ENCODE assay signal across 32 cellular contexts in genomic region chr10:125423569-125423968, GRCh38.
"Had no signal": no experiment of that assay in that cellular context is flagged by ENCODE, and none has a peak within 500 bp of the region (broad histone marks: within the 10 kb centered on the region; RNA-seq: fewer than 3 reads in every experiment).

No MANE protein-coding gene starts in this region.

- H3K9me3 ChIP-seq: adrenal gland, ascending aorta, body of pancreas, breast epithelium had no signal

- H3K4me1 ChIP-seq: adrenal gland, ascending aorta, body of pancreas, breast epithelium had no signal

- H3K27me3 ChIP-seq: adrenal gland, ascending aorta, body of pancreas, brain microvascular endothelial cell, breast epithelium, cardiac muscle cell had no signal

- H3K36me3 ChIP-seq: adrenal gland, ascending aorta, brain microvascular endothelial cell, breast epithelium, cardiac muscle cell had no signal

- DNase-seq: activated effector memory CD4-positive, alpha-beta T cell treated with anti-CD3 and anti-CD28 coated beads, Interleukin-2, amount 50 U/mL, for 16 hours; activated effector memory CD4-positive, alpha-beta T cell treated with Interleukin-2 at 50 U/mL for 16 hours; activated gamma-delta T cell; activated gamma-delta T cell treated with Interleukin-2 at 50 U/mL for 16 hours; activated naive CD4-positive, alpha-beta T cell; activated naive CD4-positive, alpha-beta T cell treated with anti-CD3 and anti-CD28 coated beads for 36 hours; activated naive CD4-positive, alpha-beta T cell treated with anti-CD3 and anti-CD28 coated beads, Interleukin-2, amount 10 ng/mL, durations not matched to agents 7 days and 5 days; activated naive CD4-positive, alpha-beta T cell treated with anti-CD3 and anti-CD28 coated beads, Interleukin-2, amount 50 U/mL, for 16 hours; activated naive CD4-positive, alpha-beta T cell treated with Interleukin-2 at 50 U/mL for 16 hours; activated naive CD8-positive, alpha-beta T cell treated with anti-CD3 and anti-CD28 coated beads for 36 hours; activated naive CD8-positive, alpha-beta T cell treated with anti-CD3 and anti-CD28 coated beads, Interleukin-2, amount 10 ng/mL, durations not matched to agents 7 days and 5 days; activated naive CD8-positive, alpha-beta T cell treated with anti-CD3 and anti-CD28 coated beads, Interleukin-2, amount 50 U/mL, for 24 hours; activated T-cell treated with anti-CD3 and anti-CD28 coated beads, Interleukin-2, amount 50 U/mL, for 1 hour; activated T-cell treated with anti-CD3 and anti-CD28 coated beads, Interleukin-2, amount 50 U/mL, for 24 hours; activated T-cell treated with anti-CD3 and anti-CD28 coated beads, Interleukin-2, amount 50 U/mL, for 4 hours; activated T-cell treated with anti-CD3 and anti-CD28 coated beads, Interleukin-2, amount 50 U/mL, for 48 hours; activated T-cell treated with anti-CD3 and anti-CD28 coated beads, Interleukin-2, amount 50 U/mL, for 72 hours; adrenal gland; amniotic stem cell; amygdala; anterior cingulate cortex; aorta; body of pancreas; brain microvascular endothelial cell; caudate nucleus; central memory CD4-positive, alpha-beta T cell; cerebellar nuclear complex had no signal

- H3K4me3 ChIP-seq: adrenal gland, ascending aorta, body of pancreas, breast epithelium, cardiac muscle cell had no signal

- ATAC-seq: activated naive CD4-positive, alpha-beta T cell treated with anti-CD3 and anti-CD28 coated beads, Interleukin-2, amount 50 U/mL, for 72 hours; activated naive CD8-positive, alpha-beta T cell treated with anti-CD3 and anti-CD28 coated beads, Interleukin-2, amount 50 U/mL, for 24 hours; activated T-cell treated with anti-CD3 and anti-CD28 coated beads, Interleukin-2, amount 50 U/mL, for 4 hours; activated T-cell treated with anti-CD3 and anti-CD28 coated beads, Interleukin-2, amount 50 U/mL, for 72 hours; activated T-helper 17 cell treated with anti-CD3 and anti-CD28 coated beads, Interleukin-2, amount 50 U/mL, for 72 hours; body of pancreas had no signal

- H3K27ac ChIP-seq: adrenal gland, ascending aorta, body of pancreas, brain microvascular endothelial cell, breast epithelium, cardiac muscle cell had no signal
